ENCODE assay signal across 8 cellular contexts in the genomic region with DNA sequence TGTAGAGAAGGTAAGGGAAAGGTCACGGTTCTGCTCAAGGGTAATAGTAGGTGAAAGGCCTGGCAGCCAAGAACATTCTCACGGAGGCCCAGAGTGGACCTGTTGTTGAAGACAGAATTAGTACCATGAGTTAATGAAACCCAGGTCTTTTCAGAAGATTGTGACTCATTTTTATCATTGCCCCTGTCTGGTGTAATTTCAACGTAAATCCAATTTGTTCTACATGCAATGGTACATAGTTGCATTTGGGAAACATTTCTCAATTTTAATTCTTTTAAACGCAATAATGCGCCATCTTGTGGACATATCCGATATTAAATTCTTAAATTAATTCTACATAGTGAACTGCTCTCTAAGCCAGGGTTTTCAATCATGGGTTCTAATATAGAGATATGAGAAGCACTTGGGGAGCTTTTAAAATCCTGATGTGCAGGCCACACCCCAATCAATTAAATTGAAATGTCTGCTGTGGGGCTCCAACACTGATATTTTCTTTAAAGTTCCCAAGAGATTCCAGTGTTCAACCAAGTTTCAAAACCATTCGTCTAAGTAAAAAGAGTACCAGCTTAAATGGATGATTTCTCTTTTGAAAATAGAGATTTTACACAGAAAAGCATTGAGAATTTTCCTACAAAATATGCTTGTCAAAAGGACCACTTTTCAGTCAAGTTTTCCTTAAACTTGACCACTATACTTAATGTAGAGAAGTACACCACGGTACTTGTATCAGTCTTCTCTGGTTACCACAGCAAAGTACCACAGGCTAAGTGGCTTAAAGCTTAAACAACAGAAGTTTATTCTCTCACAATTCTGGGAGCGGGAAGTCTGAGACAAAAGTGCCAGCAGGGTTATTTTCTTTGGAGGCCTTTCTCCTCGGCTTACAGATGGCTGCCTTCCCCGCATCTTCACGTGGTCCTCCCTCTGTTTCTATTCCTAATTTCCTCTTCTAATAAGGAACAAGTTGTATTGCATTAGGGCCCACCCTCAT.
DNase-seq lines count a peak whose midpoint lies in the region; ATAC-seq and TF ChIP-seq lines count a peak whose summit lies in the region.

No MANE protein-coding gene starts in this region.

- no peak for ATAC-seq in HG03342 (IDR thresholded peaks at IDR 0.05; ENCODE audit: unreplicated experiment)

- H3K4me1 Mint-ChIP-seq in Caco-2 (ENCODE audit: low read depth, unreplicated experiment): no peaks in the 10 kb centered on the region

- H4K20me1 ChIP-seq in KMS-11 (ENCODE audit: insufficient read depth): no peaks in the 10 kb centered on the region

- TF ChIP-seq CTCF in Caco-2 (IDR thresholded peaks at IDR 0.05; ENCODE audit: insufficient read depth in 1 of 2, low read depth in 1 of 2, low read length in 1 of 2, severe bottlenecking in 1 of 2, unreplicated experiment in 1 of 2) (peak; percentile 7 to 56), KMS-11 (conservative IDR thresholded peaks at IDR 0.05; ENCODE audit: low read depth, low read length) (peak; percentile 69)

- no peak overlapping the region for H3K9ac ChIP-seq in KMS-11

- no peak overlapping the region for H3K4me3 Mint-ChIP-seq in Caco-2 (ENCODE audit: unreplicated experiment)

- DNase-seq in Caco-2 (peak in 1 of 2 experiments; percentile 27), RPMI7951 (ENCODE audit: low read depth) (peak; percentile 52), fibroblast of gingiva (ENCODE audit: low read depth) (peak; percentile 64), non-pigmented ciliary epithelial cell (ENCODE audit: low read depth) (peak; percentile 9), islet precursor cell (no peak)
- DNase-seq in activated naive CD4-positive, alpha-beta T cell treated with anti-CD3 and anti-CD28 coated beads, Interleukin-2, amount 50 U/mL, for 16 hours: no peak

- H3K9me3 ChIP-seq in Caco-2: no peaks in the 10 kb centered on the region

- no peaks in the 10 kb centered on the region for H3K79me2 ChIP-seq in KMS-11 (ENCODE audit: insufficient read depth, low read depth)

- H3K4me1 ChIP-seq in Caco-2 (peaks cover 27% of the 10 kb centered on the region), KMS-11 (ENCODE audit: low read depth, poor library complexity, severe bottlenecking) (peaks cover 14% of the 10 kb centered on the region)

- no peaks in the 10 kb centered on the region for H3K27me3 Mint-ChIP-seq in Caco-2 (ENCODE audit: insufficient read depth, unreplicated experiment)

- H3K36me3 Mint-ChIP-seq in Caco-2 (ENCODE audit: insufficient read depth, unreplicated experiment): peaks cover 8% of the 10 kb centered on the region

- BruUV-seq in Caco-2 (replicated peaks; lab: Mats Ljungman, UMichigan): no TSS peak

- H3K4me2 ChIP-seq in KMS-11: no peak overlapping the region

- H3K27ac ChIP-seq in KMS-11: no peak overlapping the region

- CTCF ChIA-PET in Caco-2 (lab: Charles Lee): interaction anchor here (1.9 kb wide), 1 partner anchor 346 kb away, joined by 5 read pairs; no protein-coding TSS in a partner anchor

- no peak overlapping the region for H2AFZ ChIP-seq in KMS-11 (ENCODE audit: low read depth)

- intact Hi-C loops in Caco-2 (cut with micrococcal nuclease; ENCODE audit: unreplicated experiment): loop anchor here (1.0 to 5.0 kb wide), 4 partner anchors 67 to 347 kb away; no protein-coding TSS in a partner anchor

- H3K9me3 Mint-ChIP-seq in Caco-2 (ENCODE audit: unreplicated experiment): no peaks in the 10 kb centered on the region

- H3K27ac Mint-ChIP-seq in Caco-2 (ENCODE audit: unreplicated experiment): no peak overlapping the region

- H3K36me3 ChIP-seq in Caco-2 (ENCODE audit: control insufficient read depth, insufficient read depth, low read length): no peaks in the 10 kb centered on the region; the same call in 1 of the 2 replicates
- H3K36me3 ChIP-seq in KMS-11 (ENCODE audit: insufficient read depth): no peaks in the 10 kb centered on the region

- POLR2A ChIA-PET in Caco-2 (lab: Charles Lee): no interaction called here

- no peaks in the 10 kb centered on the region for H3K27me3 ChIP-seq in Caco-2 (replicated peaks; ENCODE audit: control insufficient read depth, insufficient read depth, low read length)
- no peaks in the 10 kb centered on the region for H3K27me3 ChIP-seq in KMS-11 (ENCODE audit: insufficient read depth, low read depth)

- no peak overlapping the region for H3K4me3 ChIP-seq in Caco-2 (ENCODE audit: low read depth, low read length)
- no peak overlapping the region for H3K4me3 ChIP-seq in KMS-11 (IDR thresholded peaks at IDR 0.05; ENCODE audit: insufficient read depth, low read depth, low read length)

Comparison
In these comparisons a context has a peak if more than half of its experiments do, and no peak if none do; other contexts are left out.
1. DNase-seq: peak in RPMI7951 (single experiment), fibroblast of gingiva (single experiment) and non-pigmented ciliary epithelial cell (single experiment); none in islet precursor cell (single experiment) and activated naive CD4-positive, alpha-beta T cell treated with anti-CD3 and anti-CD28 coated beads, Interleukin-2, amount 50 U/mL, for 16 hours (single experiment).